In the genomic region with DNA sequence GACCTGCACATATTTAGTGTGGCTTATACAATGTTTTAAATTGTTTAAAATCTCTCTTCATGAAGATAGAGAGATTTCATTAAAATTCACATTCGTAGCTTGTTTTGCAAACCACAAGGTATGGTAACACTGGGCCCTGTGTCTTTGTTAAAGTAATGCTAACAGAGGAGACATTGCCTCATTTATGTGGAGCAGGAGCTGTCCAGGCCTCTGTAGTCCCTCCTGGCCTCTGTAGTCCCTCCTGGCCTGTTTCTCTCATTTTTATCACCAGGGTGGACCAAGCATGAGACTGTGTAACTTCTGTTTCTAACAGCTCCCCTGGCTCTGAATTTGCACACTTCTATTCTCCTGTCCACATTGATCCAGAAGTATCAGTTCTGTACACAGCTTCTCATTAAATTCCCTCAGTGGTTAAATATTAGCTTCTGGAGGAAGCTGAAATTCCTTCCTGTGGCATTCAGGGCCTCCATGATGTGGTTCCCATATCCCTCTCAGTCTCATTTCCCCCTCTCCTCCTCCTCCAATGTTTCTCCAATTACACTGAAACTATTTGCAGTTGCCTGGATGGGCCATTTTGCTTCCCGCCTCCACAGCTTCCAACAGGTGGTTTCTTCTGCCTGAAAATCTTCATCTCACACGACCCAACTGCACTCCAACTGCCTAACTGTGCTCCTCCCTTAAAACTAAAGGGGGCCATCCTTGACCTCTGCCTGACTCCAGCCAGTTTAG, we compare ENCODE assay signal across 1 cellular context.
TF ChIP-seq lines count a peak whose summit lies in the region.

No MANE protein-coding gene starts in this region.

TF ChIP-seq in HepG2, 621 proteins besides CTCF, POLR2A, EP300 and RAD21 (continued from another document):
- TF ChIP-seq, protein P1, sequence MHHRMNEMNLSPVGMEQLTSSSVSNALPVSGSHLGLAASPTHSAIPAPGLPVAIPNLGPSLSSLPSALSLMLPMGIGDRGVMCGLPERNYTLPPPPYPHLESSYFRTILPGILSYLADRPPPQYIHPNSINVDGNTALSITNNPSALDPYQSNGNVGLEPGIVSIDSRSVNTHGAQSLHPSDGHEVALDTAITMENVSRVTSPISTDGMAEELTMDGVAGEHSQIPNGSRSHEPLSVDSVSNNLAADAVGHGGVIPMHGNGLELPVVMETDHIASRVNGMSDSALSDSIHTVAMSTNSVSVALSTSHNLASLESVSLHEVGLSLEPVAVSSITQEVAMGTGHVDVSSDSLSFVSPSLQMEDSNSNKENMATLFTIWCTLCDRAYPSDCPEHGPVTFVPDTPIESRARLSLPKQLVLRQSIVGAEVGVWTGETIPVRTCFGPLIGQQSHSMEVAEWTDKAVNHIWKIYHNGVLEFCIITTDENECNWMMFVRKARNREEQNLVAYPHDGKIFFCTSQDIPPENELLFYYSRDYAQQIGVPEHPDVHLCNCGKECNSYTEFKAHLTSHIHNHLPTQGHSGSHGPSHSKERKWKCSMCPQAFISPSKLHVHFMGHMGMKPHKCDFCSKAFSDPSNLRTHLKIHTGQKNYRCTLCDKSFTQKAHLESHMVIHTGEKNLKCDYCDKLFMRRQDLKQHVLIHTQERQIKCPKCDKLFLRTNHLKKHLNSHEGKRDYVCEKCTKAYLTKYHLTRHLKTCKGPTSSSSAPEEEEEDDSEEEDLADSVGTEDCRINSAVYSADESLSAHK (CRISPR knock-in tag; IDR thresholded peaks at IDR 0.05; ENCODE audit: borderline replicate concordance), result no peak
- no peak for TF ChIP-seq ZNF354B (CRISPR knock-in tag; IDR thresholded peaks at IDR 0.05)
- peak; percentile 12; the same call in 1 of the 2 replicates for TF ChIP-seq ZNF644 (CRISPR knock-in tag; IDR thresholded peaks at IDR 0.05; ENCODE audit: low read depth)
- TF ChIP-seq, protein P2, sequence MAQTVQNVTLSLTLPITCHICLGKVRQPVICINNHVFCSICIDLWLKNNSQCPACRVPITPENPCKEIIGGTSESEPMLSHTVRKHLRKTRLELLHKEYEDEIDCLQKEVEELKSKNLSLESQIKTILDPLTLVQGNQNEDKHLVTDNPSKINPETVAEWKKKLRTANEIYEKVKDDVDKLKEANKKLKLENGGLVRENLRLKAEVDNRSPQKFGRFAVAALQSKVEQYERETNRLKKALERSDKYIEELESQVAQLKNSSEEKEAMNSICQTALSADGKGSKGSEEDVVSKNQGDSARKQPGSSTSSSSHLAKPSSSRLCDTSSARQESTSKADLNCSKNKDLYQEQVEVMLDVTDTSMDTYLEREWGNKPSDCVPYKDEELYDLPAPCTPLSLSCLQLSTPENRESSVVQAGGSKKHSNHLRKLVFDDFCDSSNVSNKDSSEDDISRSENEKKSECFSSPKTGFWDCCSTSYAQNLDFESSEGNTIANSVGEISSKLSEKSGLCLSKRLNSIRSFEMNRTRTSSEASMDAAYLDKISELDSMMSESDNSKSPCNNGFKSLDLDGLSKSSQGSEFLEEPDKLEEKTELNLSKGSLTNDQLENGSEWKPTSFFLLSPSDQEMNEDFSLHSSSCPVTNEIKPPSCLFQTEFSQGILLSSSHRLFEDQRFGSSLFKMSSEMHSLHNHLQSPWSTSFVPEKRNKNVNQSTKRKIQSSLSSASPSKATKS (CRISPR knock-in tag; IDR thresholded peaks at IDR 0.05), result no peak
- no peak for TF ChIP-seq ZNF558 (CRISPR knock-in tag; IDR thresholded peaks at IDR 0.05; ENCODE audit: borderline replicate concordance)
- no peak for TF ChIP-seq ZNF879 (CRISPR knock-in tag; IDR thresholded peaks at IDR 0.05)
- TF ChIP-seq REXO4 (CRISPR knock-in tag; IDR thresholded peaks at IDR 0.05; ENCODE audit: borderline replicate concordance), result no peak
- peak; percentile 38; the same call in 1 of the 2 replicates for TF ChIP-seq ZSCAN29 (CRISPR knock-in tag; conservative IDR thresholded peaks at IDR 0.05)
- TF ChIP-seq, protein P3, sequence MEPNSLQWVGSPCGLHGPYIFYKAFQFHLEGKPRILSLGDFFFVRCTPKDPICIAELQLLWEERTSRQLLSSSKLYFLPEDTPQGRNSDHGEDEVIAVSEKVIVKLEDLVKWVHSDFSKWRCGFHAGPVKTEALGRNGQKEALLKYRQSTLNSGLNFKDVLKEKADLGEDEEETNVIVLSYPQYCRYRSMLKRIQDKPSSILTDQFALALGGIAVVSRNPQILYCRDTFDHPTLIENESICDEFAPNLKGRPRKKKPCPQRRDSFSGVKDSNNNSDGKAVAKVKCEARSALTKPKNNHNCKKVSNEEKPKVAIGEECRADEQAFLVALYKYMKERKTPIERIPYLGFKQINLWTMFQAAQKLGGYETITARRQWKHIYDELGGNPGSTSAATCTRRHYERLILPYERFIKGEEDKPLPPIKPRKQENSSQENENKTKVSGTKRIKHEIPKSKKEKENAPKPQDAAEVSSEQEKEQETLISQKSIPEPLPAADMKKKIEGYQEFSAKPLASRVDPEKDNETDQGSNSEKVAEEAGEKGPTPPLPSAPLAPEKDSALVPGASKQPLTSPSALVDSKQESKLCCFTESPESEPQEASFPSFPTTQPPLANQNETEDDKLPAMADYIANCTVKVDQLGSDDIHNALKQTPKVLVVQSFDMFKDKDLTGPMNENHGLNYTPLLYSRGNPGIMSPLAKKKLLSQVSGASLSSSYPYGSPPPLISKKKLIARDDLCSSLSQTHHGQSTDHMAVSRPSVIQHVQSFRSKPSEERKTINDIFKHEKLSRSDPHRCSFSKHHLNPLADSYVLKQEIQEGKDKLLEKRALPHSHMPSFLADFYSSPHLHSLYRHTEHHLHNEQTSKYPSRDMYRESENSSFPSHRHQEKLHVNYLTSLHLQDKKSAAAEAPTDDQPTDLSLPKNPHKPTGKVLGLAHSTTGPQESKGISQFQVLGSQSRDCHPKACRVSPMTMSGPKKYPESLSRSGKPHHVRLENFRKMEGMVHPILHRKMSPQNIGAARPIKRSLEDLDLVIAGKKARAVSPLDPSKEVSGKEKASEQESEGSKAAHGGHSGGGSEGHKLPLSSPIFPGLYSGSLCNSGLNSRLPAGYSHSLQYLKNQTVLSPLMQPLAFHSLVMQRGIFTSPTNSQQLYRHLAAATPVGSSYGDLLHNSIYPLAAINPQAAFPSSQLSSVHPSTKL (CRISPR knock-in tag; IDR thresholded peaks at IDR 0.05), result peak; percentile 44; the same call in 1 of the 2 replicates
- TF ChIP-seq TMF1 (CRISPR knock-in tag; IDR thresholded peaks at IDR 0.05; ENCODE audit: low read depth), result no peak
- TF ChIP-seq, protein P4, sequence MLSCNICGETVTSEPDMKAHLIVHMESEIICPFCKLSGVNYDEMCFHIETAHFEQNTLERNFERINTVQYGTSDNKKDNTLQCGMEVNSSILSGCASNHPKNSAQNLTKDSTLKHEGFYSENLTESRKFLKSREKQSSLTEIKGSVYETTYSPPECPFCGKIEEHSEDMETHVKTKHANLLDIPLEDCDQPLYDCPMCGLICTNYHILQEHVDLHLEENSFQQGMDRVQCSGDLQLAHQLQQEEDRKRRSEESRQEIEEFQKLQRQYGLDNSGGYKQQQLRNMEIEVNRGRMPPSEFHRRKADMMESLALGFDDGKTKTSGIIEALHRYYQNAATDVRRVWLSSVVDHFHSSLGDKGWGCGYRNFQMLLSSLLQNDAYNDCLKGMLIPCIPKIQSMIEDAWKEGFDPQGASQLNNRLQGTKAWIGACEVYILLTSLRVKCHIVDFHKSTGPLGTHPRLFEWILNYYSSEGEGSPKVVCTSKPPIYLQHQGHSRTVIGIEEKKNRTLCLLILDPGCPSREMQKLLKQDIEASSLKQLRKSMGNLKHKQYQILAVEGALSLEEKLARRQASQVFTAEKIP (CRISPR knock-in tag; IDR thresholded peaks at IDR 0.05; ENCODE audit: borderline replicate concordance), result no peak
- TF ChIP-seq ZNF205 (CRISPR knock-in tag; IDR thresholded peaks at IDR 0.05), result no peak
- TF ChIP-seq, protein P5, sequence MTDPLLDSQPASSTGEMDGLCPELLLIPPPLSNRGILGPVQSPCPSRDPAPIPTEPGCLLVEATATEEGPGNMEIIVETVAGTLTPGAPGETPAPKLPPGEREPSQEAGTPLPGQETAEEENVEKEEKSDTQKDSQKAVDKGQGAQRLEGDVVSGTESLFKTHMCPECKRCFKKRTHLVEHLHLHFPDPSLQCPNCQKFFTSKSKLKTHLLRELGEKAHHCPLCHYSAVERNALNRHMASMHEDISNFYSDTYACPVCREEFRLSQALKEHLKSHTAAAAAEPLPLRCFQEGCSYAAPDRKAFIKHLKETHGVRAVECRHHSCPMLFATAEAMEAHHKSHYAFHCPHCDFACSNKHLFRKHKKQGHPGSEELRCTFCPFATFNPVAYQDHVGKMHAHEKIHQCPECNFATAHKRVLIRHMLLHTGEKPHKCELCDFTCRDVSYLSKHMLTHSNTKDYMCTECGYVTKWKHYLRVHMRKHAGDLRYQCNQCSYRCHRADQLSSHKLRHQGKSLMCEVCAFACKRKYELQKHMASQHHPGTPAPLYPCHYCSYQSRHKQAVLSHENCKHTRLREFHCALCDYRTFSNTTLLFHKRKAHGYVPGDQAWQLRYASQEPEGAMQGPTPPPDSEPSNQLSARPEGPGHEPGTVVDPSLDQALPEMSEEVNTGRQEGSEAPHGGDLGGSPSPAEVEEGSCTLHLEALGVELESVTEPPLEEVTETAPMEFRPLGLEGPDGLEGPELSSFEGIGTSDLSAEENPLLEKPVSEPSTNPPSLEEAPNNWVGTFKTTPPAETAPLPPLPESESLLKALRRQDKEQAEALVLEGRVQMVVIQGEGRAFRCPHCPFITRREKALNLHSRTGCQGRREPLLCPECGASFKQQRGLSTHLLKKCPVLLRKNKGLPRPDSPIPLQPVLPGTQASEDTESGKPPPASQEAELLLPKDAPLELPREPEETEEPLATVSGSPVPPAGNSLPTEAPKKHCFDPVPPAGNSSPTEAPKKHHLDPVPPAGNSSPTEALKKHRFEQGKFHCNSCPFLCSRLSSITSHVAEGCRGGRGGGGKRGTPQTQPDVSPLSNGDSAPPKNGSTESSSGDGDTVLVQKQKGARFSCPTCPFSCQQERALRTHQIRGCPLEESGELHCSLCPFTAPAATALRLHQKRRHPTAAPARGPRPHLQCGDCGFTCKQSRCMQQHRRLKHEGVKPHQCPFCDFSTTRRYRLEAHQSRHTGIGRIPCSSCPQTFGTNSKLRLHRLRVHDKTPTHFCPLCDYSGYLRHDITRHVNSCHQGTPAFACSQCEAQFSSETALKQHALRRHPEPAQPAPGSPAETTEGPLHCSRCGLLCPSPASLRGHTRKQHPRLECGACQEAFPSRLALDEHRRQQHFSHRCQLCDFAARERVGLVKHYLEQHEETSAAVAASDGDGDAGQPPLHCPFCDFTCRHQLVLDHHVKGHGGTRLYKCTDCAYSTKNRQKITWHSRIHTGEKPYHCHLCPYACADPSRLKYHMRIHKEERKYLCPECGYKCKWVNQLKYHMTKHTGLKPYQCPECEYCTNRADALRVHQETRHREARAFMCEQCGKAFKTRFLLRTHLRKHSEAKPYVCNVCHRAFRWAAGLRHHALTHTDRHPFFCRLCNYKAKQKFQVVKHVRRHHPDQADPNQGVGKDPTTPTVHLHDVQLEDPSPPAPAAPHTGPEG (CRISPR knock-in tag; IDR thresholded peaks at IDR 0.05), result no peak
- TF ChIP-seq, protein P6, sequence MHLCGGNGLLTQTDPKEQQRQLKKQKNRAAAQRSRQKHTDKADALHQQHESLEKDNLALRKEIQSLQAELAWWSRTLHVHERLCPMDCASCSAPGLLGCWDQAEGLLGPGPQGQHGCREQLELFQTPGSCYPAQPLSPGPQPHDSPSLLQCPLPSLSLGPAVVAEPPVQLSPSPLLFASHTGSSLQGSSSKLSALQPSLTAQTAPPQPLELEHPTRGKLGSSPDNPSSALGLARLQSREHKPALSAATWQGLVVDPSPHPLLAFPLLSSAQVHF (CRISPR knock-in tag; IDR thresholded peaks at IDR 0.05), result no peak
- TF ChIP-seq SPEN (CRISPR knock-in tag; IDR thresholded peaks at IDR 0.05; ENCODE audit: low read depth), result no peak
- peak; percentile 17; the same call in 1 of the 2 replicates for TF ChIP-seq HDAC2 (CRISPR knock-in tag; IDR thresholded peaks at IDR 0.05)
- peak; percentile 48; the same call in 1 of the 2 replicates for TF ChIP-seq NR2C2 (CRISPR knock-in tag; IDR thresholded peaks at IDR 0.05; ENCODE audit: borderline replicate concordance)
- TF ChIP-seq SOX5 (CRISPR knock-in tag; IDR thresholded peaks at IDR 0.05; ENCODE audit: borderline replicate concordance), result no peak
- TF ChIP-seq ZIK1 (CRISPR knock-in tag; IDR thresholded peaks at IDR 0.05; ENCODE audit: borderline replicate concordance, low read depth), result no peak
- TF ChIP-seq, protein P7, sequence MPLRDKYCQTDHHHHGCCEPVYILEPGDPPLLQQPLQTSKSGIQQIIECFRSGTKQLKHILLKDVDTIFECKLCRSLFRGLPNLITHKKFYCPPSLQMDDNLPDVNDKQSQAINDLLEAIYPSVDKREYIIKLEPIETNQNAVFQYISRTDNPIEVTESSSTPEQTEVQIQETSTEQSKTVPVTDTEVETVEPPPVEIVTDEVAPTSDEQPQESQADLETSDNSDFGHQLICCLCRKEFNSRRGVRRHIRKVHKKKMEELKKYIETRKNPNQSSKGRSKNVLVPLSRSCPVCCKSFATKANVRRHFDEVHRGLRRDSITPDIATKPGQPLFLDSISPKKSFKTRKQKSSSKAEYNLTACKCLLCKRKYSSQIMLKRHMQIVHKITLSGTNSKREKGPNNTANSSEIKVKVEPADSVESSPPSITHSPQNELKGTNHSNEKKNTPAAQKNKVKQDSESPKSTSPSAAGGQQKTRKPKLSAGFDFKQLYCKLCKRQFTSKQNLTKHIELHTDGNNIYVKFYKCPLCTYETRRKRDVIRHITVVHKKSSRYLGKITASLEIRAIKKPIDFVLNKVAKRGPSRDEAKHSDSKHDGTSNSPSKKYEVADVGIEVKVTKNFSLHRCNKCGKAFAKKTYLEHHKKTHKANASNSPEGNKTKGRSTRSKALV (CRISPR knock-in tag; IDR thresholded peaks at IDR 0.05), result no peak
